In the genomic region with DNA sequence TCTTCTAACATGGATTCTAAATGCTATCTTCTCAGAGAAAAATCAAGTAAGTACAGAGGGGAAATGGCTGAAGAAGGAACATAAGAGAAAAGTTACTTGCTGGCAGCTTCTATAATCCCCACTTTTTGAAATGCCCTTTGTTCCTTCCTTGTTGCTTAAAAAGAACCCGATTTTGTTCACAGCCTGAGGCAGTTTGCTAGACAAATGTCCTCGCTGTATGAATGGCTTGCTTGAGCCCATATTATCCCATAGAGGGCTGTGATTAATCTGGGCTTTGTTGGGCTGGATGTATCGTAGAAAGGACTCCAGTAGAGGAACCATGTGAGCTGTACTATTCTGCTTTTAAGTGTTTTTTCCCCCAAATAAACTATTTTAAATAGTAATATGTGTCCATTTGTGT, we compare ENCODE assay signal across 16 cellular contexts.
DNase-seq lines count a peak whose midpoint lies in the region; TF ChIP-seq lines count a peak whose summit lies in the region.
"Had no signal": no experiment of that assay in that cellular context is flagged by ENCODE, and none has a peak within 500 bp of the region (broad histone marks: within the 10 kb centered on the region; RNA-seq: fewer than 3 reads in every experiment).

No MANE protein-coding gene starts in this region.

- H3K4me1 Mint-ChIP-seq in MCF 10A (ENCODE audit: insufficient read depth, unreplicated experiment) (no peaks in the 10 kb centered on the region), brain (peaks cover 14% of the 10 kb centered on the region), neural progenitor cell (peaks cover 19% of the 10 kb centered on the region)
- H3K4me1 Mint-ChIP-seq: B cell; CD4-positive, CD25-positive, alpha-beta regulatory T cell; CD8-positive, alpha-beta memory T cell; GM23338 had no signal

- H3K36me3 Mint-ChIP-seq in MCF 10A (ENCODE audit: insufficient read depth, unreplicated experiment), result no peaks in the 10 kb centered on the region
- H3K36me3 Mint-ChIP-seq in brain, result no peaks in the 10 kb centered on the region
- peaks cover 2% of the 10 kb centered on the region for H3K36me3 Mint-ChIP-seq in neural progenitor cell
- H3K36me3 Mint-ChIP-seq: CD4-positive, CD25-positive, alpha-beta regulatory T cell; CD8-positive, alpha-beta memory T cell had no signal

- H3K9me3 Mint-ChIP-seq in MCF 10A (ENCODE audit: unreplicated experiment) (no peaks in the 10 kb centered on the region), brain (peaks cover 0 to 2% (median 0%) of the 10 kb centered on the region in 5 experiments), neural progenitor cell (no peaks in the 10 kb centered on the region)
- H3K9me3 Mint-ChIP-seq: CD8-positive, alpha-beta memory T cell; GM23338; HFFc6 had no signal

- intact Hi-C loops in MCF 10A (cut with micrococcal nuclease), result loop anchor here (10.0 kb wide), 3 partner anchors 71 to 909 kb away; no protein-coding TSS in a partner anchor
- intact Hi-C loops in breast epithelium (cut with DNase I; ENCODE audit: low total_unique reads), result loop anchor here (5.0 kb wide), 1 partner anchor 532 kb away; no protein-coding TSS in a partner anchor

- H3K4me3 Mint-ChIP-seq in MCF 10A (ENCODE audit: unreplicated experiment) (no peak overlapping the region), brain (no peak overlapping the region), neural progenitor cell (no peak overlapping the region)
- H3K4me3 Mint-ChIP-seq: B cell; CD4-positive, CD25-positive, alpha-beta regulatory T cell; CD8-positive, alpha-beta memory T cell; GM23338; HFFc6 had no signal

- no peak overlapping the region for H3K9ac ChIP-seq in neural progenitor cell

- H3K27me3 ChIP-seq in breast epithelium (peaks cover 0 to 42% of the 10 kb centered on the region in 2 donors), neural progenitor cell (no peaks in the 10 kb centered on the region)

- POLR2A ChIA-PET in MCF 10A (lab: Yijun Ruan, JAX), result no interaction called here

- TF ChIP-seq CTCF in MCF 10A (IDR thresholded peaks at IDR 0.05; ENCODE audit: unreplicated experiment) (no peak), breast epithelium (IDR thresholded peaks at IDR 0.05) (no peak), brain (conservative IDR thresholded peaks at IDR 0.05) (no peak), neural progenitor cell (IDR thresholded peaks at IDR 0.05) (no peak)

- no TSS peak for BruUV-seq in MCF 10A (replicated peaks; lab: Mats Ljungman, UMichigan)

- H3K36me3 ChIP-seq in breast epithelium, result no peaks in the 10 kb centered on the region
- no peaks in the 10 kb centered on the region for H3K36me3 ChIP-seq in neural progenitor cell

- H3F3A ChIP-seq in neural progenitor cell (ENCODE audit: low read depth), result peaks cover 4% of the 10 kb centered on the region

- no peak for TF ChIP-seq POLR2A in breast epithelium (IDR thresholded peaks at IDR 0.05)

- DNase-seq in MCF 10A (ENCODE audit: unreplicated experiment), result no peak
- no peak for DNase-seq in breast epithelium (ENCODE audit: low spot score in 2 of 2)
- peak; percentile 57 for DNase-seq in neural progenitor cell (ENCODE audit: low spot score)
- no peak for DNase-seq in mesenteric fat pad (ENCODE audit: low spot score)
- no peak for DNase-seq in T1000 (lab: John Stamatoyannopoulos, UW)
- DNase-seq in stimulated activated CD4-positive, alpha-beta T cell treated with anti-CD3 and anti-CD28 coated beads, Interleukin-4, amount 100 ng/mL, for 24 hours, result no peak
- DNase-seq: 8988T; C1 segment of cervical spinal cord; Caco-2; CD4-positive, CD25-positive, alpha-beta regulatory T cell; CD8-positive, alpha-beta memory T cell; HFFc6; IMR-90 had no signal

- H3K79me2 ChIP-seq in neural progenitor cell (ENCODE audit: low read depth), result no peaks in the 10 kb centered on the region

- H3K27me3 Mint-ChIP-seq in MCF 10A (ENCODE audit: insufficient read depth, unreplicated experiment) (no peaks in the 10 kb centered on the region), brain (no peaks in the 10 kb centered on the region), neural progenitor cell (ENCODE audit: insufficient read depth, low read depth) (peaks cover 2% of the 10 kb centered on the region)
- H3K27me3 Mint-ChIP-seq: B cell; CD4-positive, CD25-positive, alpha-beta regulatory T cell had no signal

- peak overlapping the region; percentile 15 for H3K27ac Mint-ChIP-seq in MCF 10A (ENCODE audit: low read depth, unreplicated experiment)
- peak overlapping the region in 4 of 5 experiments; percentile 19 to 78 (median 52) for H3K27ac Mint-ChIP-seq in brain
- no peak overlapping the region for H3K27ac Mint-ChIP-seq in neural progenitor cell
- H3K27ac Mint-ChIP-seq: B cell; CD4-positive, CD25-positive, alpha-beta regulatory T cell; CD8-positive, alpha-beta memory T cell; GM23338; HFFc6 had no signal

- H3K27ac ChIP-seq in breast epithelium, result no peak overlapping the region
- peak overlapping the region; percentile 81 for H3K27ac ChIP-seq in neural progenitor cell

- peak overlapping the region; percentile 42 for H3K4me2 ChIP-seq in neural progenitor cell
- H3K4me2 ChIP-seq: GM23338 had no signal

- CTCF ChIA-PET in MCF 10A (lab: Yijun Ruan, JAX), result interaction anchor here (0.6 to 4.3 kb wide), 5 partner anchors 9 to 1125 kb away, joined by 3 to 21 read pairs (median 4); no protein-coding TSS in a partner anchor

- H3K9me3 ChIP-seq in breast epithelium (no peaks in the 10 kb centered on the region), neural progenitor cell (ENCODE audit: low read depth) (no peaks in the 10 kb centered on the region)
- H3K9me3 ChIP-seq: Caco-2 had no signal

- H3K4me1 ChIP-seq in breast epithelium (no peaks in the 10 kb centered on the region), neural progenitor cell (peaks cover 3% of the 10 kb centered on the region)
- H3K4me1 ChIP-seq: Caco-2 had no signal

- H3K4me3 ChIP-seq in breast epithelium (no peak overlapping the region), neural progenitor cell (peak overlapping the region; percentile 4)
- H3K4me3 ChIP-seq: GM23338 had no signal

- H2AFZ ChIP-seq in neural progenitor cell (replicated peaks), result no peak overlapping the region
- H2AFZ ChIP-seq: GM23338 had no signal

- H4K20me1 ChIP-seq in neural progenitor cell (ENCODE audit: low read depth), result no peaks in the 10 kb centered on the region
